Comparison of ENCODE assay signal across 21 cellular contexts in the genomic region with DNA sequence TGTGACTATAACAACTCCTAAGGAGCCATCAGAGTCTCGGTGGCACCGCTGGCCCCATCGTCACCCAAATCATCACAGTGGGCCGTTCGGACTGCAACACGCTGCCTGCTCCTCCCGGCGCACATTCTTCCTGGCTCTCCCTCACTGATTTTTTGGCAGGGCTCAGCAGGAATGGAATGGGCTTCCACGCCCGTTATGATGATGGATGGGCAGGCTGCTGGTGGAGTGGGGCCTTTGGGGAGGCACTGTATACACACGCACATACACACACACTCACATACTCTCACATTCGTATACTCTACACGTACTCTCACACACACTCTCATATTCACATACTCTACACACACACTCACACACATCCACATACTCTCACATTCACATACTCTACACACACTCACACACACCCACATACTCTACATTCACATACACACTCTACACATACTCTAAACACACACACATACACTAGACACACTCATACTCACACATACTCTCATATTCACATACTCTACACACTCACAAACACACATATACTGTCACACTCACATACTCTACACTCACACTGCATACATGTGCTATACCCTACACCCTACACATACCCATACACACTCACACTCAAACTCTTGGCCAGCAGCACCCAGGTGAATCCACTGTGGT.
DNase-seq lines count a peak whose midpoint lies in the region; ATAC-seq and TF ChIP-seq lines count a peak whose summit lies in the region.
"Had no signal": no experiment of that assay in that cellular context is flagged by ENCODE, and none has a peak within 500 bp of the region (broad histone marks: within the 10 kb centered on the region; RNA-seq: fewer than 3 reads in every experiment).

No MANE protein-coding gene starts in this region.

- no peak overlapping the region for H3K4me2 ChIP-seq in SK-N-SH

- no peak for DNase-seq in SK-N-SH
- DNase-seq in omental fat pad (ENCODE audit: low spot score), result no peak
- peak; percentile 83 to 85 for DNase-seq in aorta
- DNase-seq in CD1c-positive myeloid dendritic cell (ENCODE audit: extremely low spot score), result no peak
- DNase-seq in NCI-H187 (lab: John Stamatoyannopoulos, UW), result no peak
- DNase-seq: activated B cell treated with CpG ODN at 0.5 μM for 24 hours; activated CD8-positive, alpha-beta T cell treated with anti-CD3 and anti-CD28 coated beads for 36 hours; activated naive CD4-positive, alpha-beta T cell treated with anti-CD3 and anti-CD28 coated beads, Interleukin-2, amount 50 U/mL, for 16 hours; activated T-cell treated with anti-CD3 and anti-CD28 coated beads, Interleukin-2, amount 50 U/mL, for 1 hour; CD4-positive, CD25-positive, alpha-beta regulatory T cell; DMS153; GDM1; left colon; NK-92 treated with Interleukin-12 subunit alpha and Interleukin-12 subunit beta, amount 100 ng/mL, for 24 hours; stimulated activated CD4-positive, alpha-beta T cell treated with anti-CD3 and anti-CD28 coated beads, Interleukin-15, amount 100 ng/mL, for 24 hours; T-helper 9 cell had no signal

- CTCF ChIA-PET in SK-N-SH (lab: Yijun Ruan, JAX), result no interaction called here

- no peaks in the 10 kb centered on the region for H3K9me2 ChIP-seq in SK-N-SH

- H3K9me3 ChIP-seq in SK-N-SH, result no peaks in the 10 kb centered on the region
- H3K9me3 ChIP-seq in aorta (ENCODE audit: control insufficient read depth, low read length), result no peaks in the 10 kb centered on the region

- peak; percentile 10; the same call in 2 of the 3 replicates for ATAC-seq in SK-N-SH treated with all-trans-retinoic acid at 6 μM for 48 hours
- ATAC-seq in esophagus mucosa, result peak; percentile 21
- peak; percentile 46 for ATAC-seq in omental fat pad (ENCODE audit: low FRiP score)
- peak; percentile 81 for ATAC-seq in aorta (ENCODE audit: low FRiP score)
- no peak for ATAC-seq in HG02623 (IDR thresholded peaks at IDR 0.05; ENCODE audit: unreplicated experiment)
- ATAC-seq: activated CD8-positive, alpha-beta T cell treated with anti-CD3 and anti-CD28 coated beads for 36 hours; left colon had no signal

- H3F3A ChIP-seq in SK-N-SH (replicated peaks; ENCODE audit: insufficient read depth), result peaks cover 16% of the 10 kb centered on the region

- 97% methylated on average over 13 of the region's 13 CpGs for WGBS in SK-N-SH (ENCODE audit: low lambda C conversion rate)
- whole genome bisulfite sequencing in aorta, 2 donors, result 0 to 12% methylated on average over 13 of the region's 13 CpGs

- no peak overlapping the region for H3K9ac ChIP-seq in SK-N-SH

- no peaks in the 10 kb centered on the region for H4K20me1 ChIP-seq in SK-N-SH (ENCODE audit: insufficient read depth)

- H3K79me2 ChIP-seq in SK-N-SH (ENCODE audit: insufficient read depth), result peaks cover 12% of the 10 kb centered on the region; the same call in 1 of the 2 replicates

- peaks cover 15 to 19% of the 10 kb centered on the region in 2 experiments for H3K4me1 ChIP-seq in SK-N-SH (ENCODE audit: control insufficient read depth in 1 of 2, insufficient read depth in 2 of 2, low read depth in 1 of 2, low read length in 1 of 2)
- H3K4me1 ChIP-seq in aorta (ENCODE audit: control insufficient read depth in 1 of 2, insufficient read depth in 2 of 2, low read length in 2 of 2), result peaks cover 6 to 7% of the 10 kb centered on the region in 2 donors

- H2AFZ ChIP-seq in SK-N-SH (ENCODE audit: low read depth), result no peak overlapping the region

- no peak for TF ChIP-seq EP300 in SK-N-SH (IDR thresholded peaks at IDR 0.05; ENCODE audit: borderline replicate concordance in 1 of 2, low read depth in 1 of 2, low read length in 1 of 2)

- H3K36me3 ChIP-seq in SK-N-SH (replicated peaks in 1 of 2; ENCODE audit: control insufficient read depth in 1 of 2, insufficient read depth in 2 of 2, low read length in 1 of 2) (no peaks in the 10 kb centered on the region), aorta (ENCODE audit: control insufficient read depth in 1 of 2, insufficient read depth in 2 of 2, low read length in 1 of 2) (no peaks in the 10 kb centered on the region)

- H3K27me3 ChIP-seq in SK-N-SH (ENCODE audit: insufficient read depth), result no peaks in the 10 kb centered on the region
- H3K27me3 ChIP-seq in aorta (ENCODE audit: control insufficient read depth in 1 of 2, insufficient read depth in 2 of 2, low read length in 1 of 2), result no peaks in the 10 kb centered on the region

- no peak overlapping the region for H3K27ac ChIP-seq in SK-N-SH (ENCODE audit: low read depth in 2 of 2, low read length in 1 of 2)
- H3K27ac ChIP-seq in aorta (ENCODE audit: low read depth in 1 of 2, low read length in 2 of 2), result peak overlapping the region in 1 of 2 donors; percentile 13
- H3K27ac ChIP-seq: 22Rv1, SK-N-MC had no signal

- intact Hi-C loops in aorta (cut with DNase I), result loop anchor here (10.0 kb wide), 2 partner anchors 47 to 97 kb away; a partner anchor contains a TSS

- H3K4me3 ChIP-seq in SK-N-SH (ENCODE audit: low read depth in 2 of 2, low read length in 1 of 2), result no peak overlapping the region
- no peak overlapping the region for H3K4me3 ChIP-seq in aorta (ENCODE audit: low read length in 2 of 2)
- H3K4me3 ChIP-seq: SK-N-MC had no signal

- TF ChIP-seq RAD21 in SK-N-SH (IDR thresholded peaks at IDR 0.05; ENCODE audit: low read length), result no peak

- POLR2A ChIA-PET in SK-N-SH (lab: Yijun Ruan, JAX), result no interaction called here

- no peak for TF ChIP-seq CTCF in SK-N-SH (IDR thresholded peaks at IDR 0.05)
- TF ChIP-seq CTCF in omental fat pad (IDR thresholded peaks at IDR 0.05), result no peak

TF ChIP-seq in SK-N-SH treated with all-trans-retinoic acid at 6 μM for 48 hours, 23 proteins besides CTCF, POLR2A, EP300 and RAD21 (continues in another document):
- TF ChIP-seq, protein P1, sequence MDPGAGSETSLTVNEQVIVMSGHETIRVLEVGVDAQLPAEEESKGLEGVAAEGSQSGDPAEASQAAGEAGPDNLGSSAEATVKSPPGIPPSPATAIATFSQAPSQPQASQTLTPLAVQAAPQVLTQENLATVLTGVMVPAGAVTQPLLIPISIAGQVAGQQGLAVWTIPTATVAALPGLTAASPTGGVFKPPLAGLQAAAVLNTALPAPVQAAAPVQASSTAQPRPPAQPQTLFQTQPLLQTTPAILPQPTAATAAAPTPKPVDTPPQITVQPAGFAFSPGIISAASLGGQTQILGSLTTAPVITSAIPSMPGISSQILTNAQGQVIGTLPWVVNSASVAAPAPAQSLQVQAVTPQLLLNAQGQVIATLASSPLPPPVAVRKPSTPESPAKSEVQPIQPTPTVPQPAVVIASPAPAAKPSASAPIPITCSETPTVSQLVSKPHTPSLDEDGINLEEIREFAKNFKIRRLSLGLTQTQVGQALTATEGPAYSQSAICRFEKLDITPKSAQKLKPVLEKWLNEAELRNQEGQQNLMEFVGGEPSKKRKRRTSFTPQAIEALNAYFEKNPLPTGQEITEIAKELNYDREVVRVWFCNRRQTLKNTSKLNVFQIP (CRISPR knock-in tag; IDR thresholded peaks at IDR 0.05; ENCODE audit: borderline replicate concordance, low read depth), result no peak
- TF ChIP-seq ZFP30 (CRISPR knock-in tag; IDR thresholded peaks at IDR 0.05), result no peak
- TF ChIP-seq ZNF565 (CRISPR knock-in tag; conservative IDR thresholded peaks at IDR 0.05; ENCODE audit: low read depth), result no peak
- no peak for TF ChIP-seq OSR1 (CRISPR knock-in tag; IDR thresholded peaks at IDR 0.05)
- no peak for TF ChIP-seq ZFP3 (CRISPR knock-in tag; IDR thresholded peaks at IDR 0.05)
- no peak for TF ChIP-seq CSDC2 (CRISPR knock-in tag; IDR thresholded peaks at IDR 0.05)

TF ChIP-seq in SK-N-SH, 30 proteins besides CTCF, POLR2A, EP300 and RAD21:
- TF ChIP-seq FOXM1 (IDR thresholded peaks at IDR 0.05; ENCODE audit: low read depth), result no peak
- TF ChIP-seq ELF1 (IDR thresholded peaks at IDR 0.05), result no peak
- TF ChIP-seq TCF12 (IDR thresholded peaks at IDR 0.05), result no peak
- no peak for TF ChIP-seq YY1 (IDR thresholded peaks at IDR 0.05; ENCODE audit: low read depth)
- no peak for TF ChIP-seq NFIC (IDR thresholded peaks at IDR 0.05; ENCODE audit: borderline replicate concordance)
- no peak for TF ChIP-seq JUND (IDR thresholded peaks at IDR 0.05)
- TF ChIP-seq, protein P2, sequence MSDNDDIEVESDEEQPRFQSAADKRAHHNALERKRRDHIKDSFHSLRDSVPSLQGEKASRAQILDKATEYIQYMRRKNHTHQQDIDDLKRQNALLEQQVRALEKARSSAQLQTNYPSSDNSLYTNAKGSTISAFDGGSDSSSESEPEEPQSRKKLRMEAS (IDR thresholded peaks at IDR 0.05; ENCODE audit: low read depth), result no peak
- TF ChIP-seq, protein P3, sequence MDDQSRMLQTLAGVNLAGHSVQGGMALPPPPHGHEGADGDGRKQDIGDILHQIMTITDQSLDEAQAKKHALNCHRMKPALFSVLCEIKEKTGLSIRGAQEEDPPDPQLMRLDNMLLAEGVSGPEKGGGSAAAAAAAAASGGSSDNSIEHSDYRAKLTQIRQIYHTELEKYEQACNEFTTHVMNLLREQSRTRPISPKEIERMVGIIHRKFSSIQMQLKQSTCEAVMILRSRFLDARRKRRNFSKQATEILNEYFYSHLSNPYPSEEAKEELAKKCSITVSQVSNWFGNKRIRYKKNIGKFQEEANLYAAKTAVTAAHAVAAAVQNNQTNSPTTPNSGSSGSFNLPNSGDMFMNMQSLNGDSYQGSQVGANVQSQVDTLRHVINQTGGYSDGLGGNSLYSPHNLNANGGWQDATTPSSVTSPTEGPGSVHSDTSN (IDR thresholded peaks at IDR 0.05), result no peak
- no peak for TF ChIP-seq TEAD4 (IDR thresholded peaks at IDR 0.05; ENCODE audit: borderline replicate concordance, insufficient read depth)

Comparison
In these comparisons a context has a peak if more than half of its experiments do, and no peak if none do; other contexts are left out.
1. DNase-seq: peak in aorta (2 of 2); none in SK-N-SH (single experiment), omental fat pad (single experiment), CD1c-positive myeloid dendritic cell (single experiment) and NCI-H187 (0 of 2).